In the genomic region with DNA sequence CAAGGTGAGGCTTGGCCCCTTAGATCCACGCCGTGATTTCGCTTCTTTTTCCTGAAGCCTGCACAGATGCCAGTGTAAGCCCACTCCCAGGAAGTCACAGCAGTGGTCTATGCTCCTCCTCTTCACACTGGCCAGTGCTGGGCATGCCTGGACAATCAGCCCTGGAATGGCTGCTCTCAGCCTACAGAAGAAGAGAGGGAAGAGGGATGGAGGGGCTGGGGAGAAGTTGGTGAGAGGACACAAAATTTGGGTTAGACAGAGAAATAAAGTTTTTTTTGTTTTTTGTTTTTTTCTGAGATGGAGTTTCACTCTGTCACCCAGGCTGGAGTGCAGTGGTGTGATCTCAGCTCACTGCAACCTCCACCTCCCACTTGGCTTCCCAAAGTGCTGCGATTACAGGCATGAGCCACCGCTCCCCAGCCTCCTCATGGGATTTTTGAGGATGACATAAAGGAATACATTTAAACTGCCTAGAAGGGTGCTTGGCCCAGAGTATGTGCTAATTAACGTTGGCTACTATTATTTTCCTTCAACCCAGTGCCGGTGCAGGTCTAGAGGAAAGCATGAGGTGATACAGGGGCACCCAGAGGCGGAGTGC, we compare ENCODE assay signal across 1 cellular context.
TF ChIP-seq lines count a peak whose summit lies in the region.

No MANE protein-coding gene starts in this region.

TF ChIP-seq in H1, 55 proteins besides CTCF, POLR2A, EP300 and RAD21:
- TF ChIP-seq BACH1 (IDR thresholded peaks at IDR 0.05; ENCODE audit: low read length) (no peak), ZNF274 (IDR thresholded peaks at IDR 0.05; ENCODE audit: borderline replicate concordance, extremely low read depth, low read length) (no peak), CBX5 (IDR thresholded peaks at IDR 0.05; ENCODE audit: low read depth, low read length) (no peak), FOSL1 (IDR thresholded peaks at IDR 0.05; ENCODE audit: insufficient read depth, low read depth, low read length) (no peak), JUN (IDR thresholded peaks at IDR 0.05; ENCODE audit: low read depth, low read length) (no peak), CHD2 (IDR thresholded peaks at IDR 0.05; ENCODE audit: low read length) (no peak), GABPA (IDR thresholded peaks at IDR 0.05; ENCODE audit: borderline replicate concordance, insufficient read depth, low read length) (no peak), CHD1 (IDR thresholded peaks at IDR 0.05; ENCODE audit: low read depth, low read length) (no peak), HDAC2 (IDR thresholded peaks at IDR 0.05; ENCODE audit: borderline replicate concordance in 1 of 2, low read depth in 2 of 2, low read length in 2 of 2) (no peak), SP4 (IDR thresholded peaks at IDR 0.05; ENCODE audit: low read length) (no peak)
- TF ChIP-seq, protein P1, sequence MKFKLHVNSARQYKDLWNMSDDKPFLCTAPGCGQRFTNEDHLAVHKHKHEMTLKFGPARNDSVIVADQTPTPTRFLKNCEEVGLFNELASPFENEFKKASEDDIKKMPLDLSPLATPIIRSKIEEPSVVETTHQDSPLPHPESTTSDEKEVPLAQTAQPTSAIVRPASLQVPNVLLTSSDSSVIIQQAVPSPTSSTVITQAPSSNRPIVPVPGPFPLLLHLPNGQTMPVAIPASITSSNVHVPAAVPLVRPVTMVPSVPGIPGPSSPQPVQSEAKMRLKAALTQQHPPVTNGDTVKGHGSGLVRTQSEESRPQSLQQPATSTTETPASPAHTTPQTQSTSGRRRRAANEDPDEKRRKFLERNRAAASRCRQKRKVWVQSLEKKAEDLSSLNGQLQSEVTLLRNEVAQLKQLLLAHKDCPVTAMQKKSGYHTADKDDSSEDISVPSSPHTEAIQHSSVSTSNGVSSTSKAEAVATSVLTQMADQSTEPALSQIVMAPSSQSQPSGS (IDR thresholded peaks at IDR 0.05; ENCODE audit: low read length): no peak
